23 cellular contexts compared by ENCODE assay signal in genomic region chr17:28773736-28774135, GRCh38. TPM values are rescaled to one million over a fixed set of nuclear protein-coding genes. Genes with fewer than 3 reads are reported as not detected.
DNase-seq lines count a peak whose midpoint lies in the region; ATAC-seq, FAIRE-seq and TF ChIP-seq lines count a peak whose summit lies in the region.
"Had no signal": no experiment of that assay in that cellular context is flagged by ENCODE, and none has a peak within 500 bp of the region (broad histone marks: within the 10 kb centered on the region; RNA-seq: fewer than 3 reads in every experiment).

No MANE protein-coding gene starts in this region.

- no peak for TF ChIP-seq CTCF in RWPE2 (IDR thresholded peaks at IDR 0.05; ENCODE audit: poor library complexity, severe bottlenecking)
- TF ChIP-seq CTCF in chondrocyte (IDR thresholded peaks at IDR 0.05), result no peak

- no peak for ATAC-seq in activated naive CD8-positive, alpha-beta T cell treated with anti-CD3 and anti-CD28 coated beads, Interleukin-2, amount 50 U/mL, for 24 hours
- no peak for ATAC-seq in RWPE2 (ENCODE audit: low read depth)
- peak; percentile 59 for ATAC-seq in stimulated activated effector memory CD8-positive, alpha-beta T cell treated with anti-CD3 and anti-CD28 coated beads, Interleukin-12 subunit alpha, Interleukin-12 subunit beta, amount 100 ng/mL, for 72 hours
- ATAC-seq: Panc1 had no signal

- TF ChIP-seq POLR2A in GM12892 (IDR thresholded peaks at IDR 0.05; ENCODE audit: low read depth, low read length), result no peak

- H3K27ac ChIP-seq in RWPE2 (ENCODE audit: poor library complexity, severe bottlenecking) (peak overlapping the region; percentile 11), substantia nigra (ENCODE audit: low read depth, low read length, poor library complexity, severe bottlenecking) (no peak overlapping the region)
- H3K27ac ChIP-seq: HL-60 had no signal

- no peaks in the 10 kb centered on the region for H3K27me3 ChIP-seq in RWPE2 (ENCODE audit: insufficient read depth, poor library complexity, severe bottlenecking)
- H3K27me3 ChIP-seq: BE2C had no signal

- FAIRE-seq in GM12892 (lab: Jason Lieb, UNC), result no peak
- FAIRE-seq: D721Med, G401.6 had no signal

- no peak overlapping the region for H3K4me3 Mint-ChIP-seq in activated naive CD8-positive, alpha-beta T cell
- no peak overlapping the region for H3K4me3 Mint-ChIP-seq in activated naive CD8-positive, alpha-beta T cell treated with anti-CD3 and anti-CD28 coated beads, Interleukin-2, amount 50 U/mL, for 24 hours
- H3K4me3 Mint-ChIP-seq in chondrocyte (ENCODE audit: unreplicated experiment), result no peak overlapping the region
- no peak overlapping the region for H3K4me3 Mint-ChIP-seq in stimulated activated effector memory CD8-positive, alpha-beta T cell treated with anti-CD3 and anti-CD28 coated beads, Interleukin-12 subunit alpha, Interleukin-12 subunit beta, amount 100 ng/mL, for 72 hours
- H3K4me3 Mint-ChIP-seq: CD4-positive, alpha-beta memory T cell; HFFc6 had no signal

- H3K4me1 ChIP-seq in RWPE2 (ENCODE audit: insufficient read depth, poor library complexity, severe bottlenecking), result peaks cover 22% of the 10 kb centered on the region
- H3K4me1 ChIP-seq: BE2C had no signal

- no peak for DNase-seq in activated naive CD8-positive, alpha-beta T cell treated with anti-CD3 and anti-CD28 coated beads, Interleukin-2, amount 50 U/mL, for 24 hours
- no peak for DNase-seq in RWPE2 (ENCODE audit: low spot score)
- DNase-seq in chondrocyte (ENCODE audit: low spot score), result no peak
- DNase-seq in stimulated activated effector memory CD8-positive, alpha-beta T cell treated with anti-CD3 and anti-CD28 coated beads, Interleukin-12 subunit alpha, Interleukin-12 subunit beta, amount 100 ng/mL, for 72 hours (ENCODE audit: low spot score in 2 of 2), result no peak
- DNase-seq in GM12892 (ENCODE audit: insufficient read length), result no peak
- DNase-seq in substantia nigra (lab: John Stamatoyannopoulos, UW), result no peak
- DNase-seq in posterior cingulate gyrus, result no peak
- DNase-seq: ACHN; BE2C; CD4-positive, alpha-beta memory T cell; DMS79 treated with DMSO at 0.1 percent for 48 hours; GOT3; HFFc6; NCI-H1105; NCI-H1694 treated with DMSO at 0.1 percent for 48 hours; NCI-H2171; NCI-H774; SHP77 had no signal

- H3K4me3 ChIP-seq in RWPE2 (ENCODE audit: severe bottlenecking), result no peak overlapping the region

- peaks cover 13% of the 10 kb centered on the region for H3K36me3 ChIP-seq in RWPE2 (ENCODE audit: low read depth)
- H3K36me3 ChIP-seq: BE2C had no signal

- peak overlapping the region; percentile 34 for H3K27ac Mint-ChIP-seq in activated naive CD8-positive, alpha-beta T cell
- no peak overlapping the region for H3K27ac Mint-ChIP-seq in activated naive CD8-positive, alpha-beta T cell treated with anti-CD3 and anti-CD28 coated beads, Interleukin-2, amount 50 U/mL, for 24 hours
- H3K27ac Mint-ChIP-seq in chondrocyte (ENCODE audit: unreplicated experiment), result peak overlapping the region; percentile 45
- no peak overlapping the region for H3K27ac Mint-ChIP-seq in stimulated activated effector memory CD8-positive, alpha-beta T cell treated with anti-CD3 and anti-CD28 coated beads, Interleukin-12 subunit alpha, Interleukin-12 subunit beta, amount 100 ng/mL, for 72 hours
- H3K27ac Mint-ChIP-seq: HFFc6 had no signal

- peaks cover 27% of the 10 kb centered on the region for H3K4me1 Mint-ChIP-seq in activated naive CD8-positive, alpha-beta T cell (ENCODE audit: low read depth)
- H3K4me1 Mint-ChIP-seq in activated naive CD8-positive, alpha-beta T cell treated with anti-CD3 and anti-CD28 coated beads, Interleukin-2, amount 50 U/mL, for 24 hours, result peaks cover 22% of the 10 kb centered on the region
- peaks cover 19% of the 10 kb centered on the region for H3K4me1 Mint-ChIP-seq in chondrocyte (ENCODE audit: low read depth)
- peaks cover 29% of the 10 kb centered on the region for H3K4me1 Mint-ChIP-seq in stimulated activated effector memory CD8-positive, alpha-beta T cell treated with anti-CD3 and anti-CD28 coated beads, Interleukin-12 subunit alpha, Interleukin-12 subunit beta, amount 100 ng/mL, for 72 hours

- H3K27me3 Mint-ChIP-seq in activated naive CD8-positive, alpha-beta T cell, result no peaks in the 10 kb centered on the region
- H3K27me3 Mint-ChIP-seq in activated naive CD8-positive, alpha-beta T cell treated with anti-CD3 and anti-CD28 coated beads, Interleukin-2, amount 50 U/mL, for 24 hours, result no peaks in the 10 kb centered on the region
- H3K27me3 Mint-ChIP-seq in chondrocyte (ENCODE audit: low read depth), result no peaks in the 10 kb centered on the region
- H3K27me3 Mint-ChIP-seq: CD4-positive, alpha-beta memory T cell had no signal

- intact Hi-C loops in posterior cingulate gyrus (cut with DNase I), result no loop called here

- no peaks in the 10 kb centered on the region for H3K9me3 Mint-ChIP-seq in activated naive CD8-positive, alpha-beta T cell (ENCODE audit: low read depth)
- no peaks in the 10 kb centered on the region for H3K9me3 Mint-ChIP-seq in activated naive CD8-positive, alpha-beta T cell treated with anti-CD3 and anti-CD28 coated beads, Interleukin-2, amount 50 U/mL, for 24 hours
- no peaks in the 10 kb centered on the region for H3K9me3 Mint-ChIP-seq in chondrocyte (ENCODE audit: low read depth)
- no peaks in the 10 kb centered on the region for H3K9me3 Mint-ChIP-seq in stimulated activated effector memory CD8-positive, alpha-beta T cell treated with anti-CD3 and anti-CD28 coated beads, Interleukin-12 subunit alpha, Interleukin-12 subunit beta, amount 100 ng/mL, for 72 hours
- H3K9me3 Mint-ChIP-seq: CD4-positive, alpha-beta memory T cell; HFFc6 had no signal

- no peaks in the 10 kb centered on the region for H3K9me3 ChIP-seq in RWPE2 (ENCODE audit: severe bottlenecking)
- H3K9me3 ChIP-seq: BE2C had no signal

- H3K36me3 Mint-ChIP-seq in activated naive CD8-positive, alpha-beta T cell, result peaks cover 4% of the 10 kb centered on the region
- peaks cover 3% of the 10 kb centered on the region for H3K36me3 Mint-ChIP-seq in activated naive CD8-positive, alpha-beta T cell treated with anti-CD3 and anti-CD28 coated beads, Interleukin-2, amount 50 U/mL, for 24 hours (ENCODE audit: low read depth)
- H3K36me3 Mint-ChIP-seq in chondrocyte (ENCODE audit: low read depth), result peaks cover 2% of the 10 kb centered on the region
- peaks cover 70% of the 10 kb centered on the region for H3K36me3 Mint-ChIP-seq in stimulated activated effector memory CD8-positive, alpha-beta T cell treated with anti-CD3 and anti-CD28 coated beads, Interleukin-12 subunit alpha, Interleukin-12 subunit beta, amount 100 ng/mL, for 72 hours

RNA-seq across cellular contexts. Expression of gene TRAF4, which starts 29.9 kb away (rescaled TPM):
- total RNA-seq in chondrocyte, result 68.0 to 76.3 TPM (median 73.3 TPM) in 3 replicates
- 82.9 TPM for polyA plus RNA-seq in GM12892 (2012; ENCODE audit: missing spikeins)

RNA-seq across cellular contexts. Expression of gene NEK8, which starts 45.1 kb away (rescaled TPM):
- total RNA-seq in chondrocyte, result 5.3 to 6.1 TPM (median 5.5 TPM) in 3 replicates
- polyA plus RNA-seq in GM12892 (2012; ENCODE audit: missing spikeins), result 6.9 TPM

RNA-seq across cellular contexts. Expression of gene TLCD1, which starts 47.7 kb away (rescaled TPM):
- 12.4 to 12.9 TPM (median 12.6 TPM) in 3 replicates for total RNA-seq in chondrocyte
- polyA plus RNA-seq in GM12892 (2012; ENCODE audit: missing spikeins), result 15.8 TPM

RNA-seq across cellular contexts. Expression of gene RPL23A, which starts 54.0 kb away (rescaled TPM):
- 853 to 1,026 TPM (median 884 TPM) in 3 replicates for total RNA-seq in chondrocyte
- 2,883 TPM for polyA plus RNA-seq in GM12892 (2012; ENCODE audit: missing spikeins)

RNA-seq across cellular contexts. Expression of gene RAB34, which starts 56.1 kb away (rescaled TPM):
- 128 to 132 TPM (median 131 TPM) in 3 replicates for total RNA-seq in chondrocyte
- 18.7 TPM for polyA plus RNA-seq in GM12892 (2012; ENCODE audit: missing spikeins)

Comparison
In these comparisons a context has a peak if more than half of its experiments do, and no peak if none do; other contexts are left out.
1. H3K27ac Mint-ChIP-seq: peak in activated naive CD8-positive, alpha-beta T cell (single experiment) and chondrocyte (single experiment); none in activated naive CD8-positive, alpha-beta T cell treated with anti-CD3 and anti-CD28 coated beads, Interleukin-2, amount 50 U/mL, for 24 hours (single experiment) and stimulated activated effector memory CD8-positive, alpha-beta T cell treated with anti-CD3 and anti-CD28 coated beads, Interleukin-12 subunit alpha, Interleukin-12 subunit beta, amount 100 ng/mL, for 72 hours (single experiment).